In genomic region chr6:152206072-152206818, GRCh38 we compare ENCODE assay signal across 8 cellular contexts.
DNase-seq lines count a peak whose midpoint lies in the region; ATAC-seq and TF ChIP-seq lines count a peak whose summit lies in the region.
"Had no signal": no experiment of that assay in that cellular context is flagged by ENCODE, and none has a peak within 500 bp of the region (broad histone marks: within the 10 kb centered on the region; RNA-seq: fewer than 3 reads in every experiment).

No MANE protein-coding gene starts in this region.

- H2AFZ ChIP-seq in SK-N-SH (ENCODE audit: low read depth) = no peak overlapping the region

- H3F3A ChIP-seq in SK-N-SH (replicated peaks; ENCODE audit: insufficient read depth) = peaks cover 26% of the 10 kb centered on the region

- H3K36me3 ChIP-seq in SK-N-SH (replicated peaks in 1 of 2; ENCODE audit: control insufficient read depth in 1 of 2, insufficient read depth in 2 of 2, low read length in 1 of 2) = peaks cover 79 to 88% of the 10 kb centered on the region in 2 experiments

- no peaks in the 10 kb centered on the region; the same call in 1 of the 2 replicates for H3K79me2 ChIP-seq in SK-N-SH (ENCODE audit: insufficient read depth)

- no peak overlapping the region for H3K4me2 ChIP-seq in SK-N-SH

- ATAC-seq in GM18502 (IDR thresholded peaks at IDR 0.05; ENCODE audit: poor library complexity, unreplicated experiment) (peak; percentile 53), GM19397 (IDR thresholded peaks at IDR 0.05; ENCODE audit: unreplicated experiment) (no peak), GM21367 (IDR thresholded peaks at IDR 0.05; ENCODE audit: unreplicated experiment) (no peak)
- ATAC-seq in naive thymus-derived CD8-positive, alpha-beta T cell = peak in 1 of 2 donors; percentile 60

- no peak for TF ChIP-seq RAD21 in SK-N-SH (IDR thresholded peaks at IDR 0.05; ENCODE audit: low read length)

- H3K4me1 ChIP-seq in SK-N-SH (ENCODE audit: control insufficient read depth in 1 of 2, insufficient read depth in 2 of 2, low read depth in 1 of 2, low read length in 1 of 2) = no peaks in the 10 kb centered on the region

- no peaks in the 10 kb centered on the region for H4K20me1 ChIP-seq in SK-N-SH (ENCODE audit: insufficient read depth)

- peaks cover 4 to 13% (median 5%) of the 10 kb centered on the region in 4 donors for H3K4me1 Mint-ChIP-seq in naive thymus-derived CD8-positive, alpha-beta T cell
- H3K4me1 Mint-ChIP-seq: activated B cell treated with CpG ODN at 0.5 μM for 24 hours had no signal

- H3K9me3 Mint-ChIP-seq in naive thymus-derived CD8-positive, alpha-beta T cell = no peaks in the 10 kb centered on the region
- H3K9me3 Mint-ChIP-seq: activated B cell treated with CpG ODN at 0.5 μM for 24 hours had no signal

- no peaks in the 10 kb centered on the region for H3K9me3 ChIP-seq in SK-N-SH

- peaks cover 23 to 89% (median 52%) of the 10 kb centered on the region in 3 donors for H3K36me3 Mint-ChIP-seq in naive thymus-derived CD8-positive, alpha-beta T cell

- H3K27ac ChIP-seq in SK-N-SH (ENCODE audit: low read depth in 2 of 2, low read length in 1 of 2) = no peak overlapping the region
- peak overlapping the region; percentile 49 for H3K27ac ChIP-seq in cingulate gyrus (ENCODE audit: low read depth, low read length)

- no peak overlapping the region for H3K9ac ChIP-seq in SK-N-SH

- no peak for TF ChIP-seq EP300 in SK-N-SH (IDR thresholded peaks at IDR 0.05; ENCODE audit: borderline replicate concordance in 1 of 2, low read depth in 1 of 2, low read length in 1 of 2)

- CTCF ChIA-PET in SK-N-SH (lab: Yijun Ruan, JAX) = interaction anchor here (0.6 to 1.1 kb wide), 2 partner anchors 53 to 802 kb away, joined by 3 read pairs; no protein-coding TSS in a partner anchor

- H3K27ac Mint-ChIP-seq in naive thymus-derived CD8-positive, alpha-beta T cell = peak overlapping the region in 4 of 10 donors; percentile 13 to 70 (median 30)

- 95% methylated on average over 18 of the region's 18 CpGs for WGBS in SK-N-SH (ENCODE audit: low lambda C conversion rate)

- DNase-seq in SK-N-SH = no peak
- peak in 9 of 10 donors; percentile 21 to 66 (median 37) for DNase-seq in naive thymus-derived CD8-positive, alpha-beta T cell
- no peak for DNase-seq in DMS79 (lab: John Stamatoyannopoulos, UW)
- DNase-seq: activated B cell treated with CpG ODN at 0.5 μM for 24 hours had no signal

- POLR2A ChIA-PET in SK-N-SH (lab: Yijun Ruan, JAX) = no interaction called here
- POLR2A ChIA-PET in naive thymus-derived CD8-positive, alpha-beta T cell (lab: Charles Lee) = no interaction called here

- no peak overlapping the region; a peak in 1 of 4 replicates for H3K4me3 ChIP-seq in SK-N-SH (ENCODE audit: low read depth in 2 of 2, low read length in 1 of 2)

- no peaks in the 10 kb centered on the region for H3K9me2 ChIP-seq in SK-N-SH

- peak; percentile 54 for TF ChIP-seq CTCF in SK-N-SH (IDR thresholded peaks at IDR 0.05)

- H3K27me3 Mint-ChIP-seq in naive thymus-derived CD8-positive, alpha-beta T cell = no peaks in the 10 kb centered on the region
- H3K27me3 Mint-ChIP-seq: activated B cell treated with CpG ODN at 0.5 μM for 24 hours had no signal

- H3K4me3 Mint-ChIP-seq in naive thymus-derived CD8-positive, alpha-beta T cell = no peak overlapping the region
- H3K4me3 Mint-ChIP-seq: activated B cell treated with CpG ODN at 0.5 μM for 24 hours had no signal

- no peaks in the 10 kb centered on the region for H3K27me3 ChIP-seq in SK-N-SH (ENCODE audit: insufficient read depth)

TF ChIP-seq in SK-N-SH, 30 proteins besides CTCF, POLR2A, EP300 and RAD21:
- no peak for TF ChIP-seq TCF12 (IDR thresholded peaks at IDR 0.05)
- no peak for TF ChIP-seq FOSL2 (IDR thresholded peaks at IDR 0.05; ENCODE audit: borderline replicate concordance, low read depth)
- TF ChIP-seq IRF3 (IDR thresholded peaks at IDR 0.05; ENCODE audit: low read depth, low read length) = no peak
- no peak for TF ChIP-seq NRF1 (IDR thresholded peaks at IDR 0.05; ENCODE audit: low read depth, low read length)
- TF ChIP-seq, protein P1, sequence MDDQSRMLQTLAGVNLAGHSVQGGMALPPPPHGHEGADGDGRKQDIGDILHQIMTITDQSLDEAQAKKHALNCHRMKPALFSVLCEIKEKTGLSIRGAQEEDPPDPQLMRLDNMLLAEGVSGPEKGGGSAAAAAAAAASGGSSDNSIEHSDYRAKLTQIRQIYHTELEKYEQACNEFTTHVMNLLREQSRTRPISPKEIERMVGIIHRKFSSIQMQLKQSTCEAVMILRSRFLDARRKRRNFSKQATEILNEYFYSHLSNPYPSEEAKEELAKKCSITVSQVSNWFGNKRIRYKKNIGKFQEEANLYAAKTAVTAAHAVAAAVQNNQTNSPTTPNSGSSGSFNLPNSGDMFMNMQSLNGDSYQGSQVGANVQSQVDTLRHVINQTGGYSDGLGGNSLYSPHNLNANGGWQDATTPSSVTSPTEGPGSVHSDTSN (IDR thresholded peaks at IDR 0.05) = no peak
- no peak for TF ChIP-seq RXRA (IDR thresholded peaks at IDR 0.05; ENCODE audit: borderline replicate concordance, low read depth)
- TF ChIP-seq SMC3 (IDR thresholded peaks at IDR 0.05; ENCODE audit: low read depth, low read length) = no peak
- TF ChIP-seq SIN3A (IDR thresholded peaks at IDR 0.05; ENCODE audit: borderline replicate concordance, low read depth, low read length) = no peak
- TF ChIP-seq CHD2 (IDR thresholded peaks at IDR 0.05; ENCODE audit: low read length, partially characterized antibody) = no peak
- TF ChIP-seq MEF2A (IDR thresholded peaks at IDR 0.05; ENCODE audit: borderline replicate concordance, low read depth) = no peak
- TF ChIP-seq JUND (IDR thresholded peaks at IDR 0.05) = no peak
- no peak for TF ChIP-seq POLR2AphosphoS5 (IDR thresholded peaks at IDR 0.05; ENCODE audit: low read depth, low read length)
- no peak for TF ChIP-seq MXI1 (IDR thresholded peaks at IDR 0.05; ENCODE audit: low read depth, low read length)
- TF ChIP-seq RFX5 (IDR thresholded peaks at IDR 0.05; ENCODE audit: low read length) = no peak
- TF ChIP-seq FOXM1 (IDR thresholded peaks at IDR 0.05; ENCODE audit: low read depth) = no peak
TF ChIP-seq in SK-N-SH: peak in this region for 0.

Comparison
In these comparisons a context has a peak if more than half of its experiments do, and no peak if none do; other contexts are left out.
1. DNase-seq: peak in naive thymus-derived CD8-positive, alpha-beta T cell (9 of 10); none in SK-N-SH (single experiment) and DMS79 (single experiment).